Comparison of ENCODE assay signal across 10 cellular contexts in the genomic region with DNA sequence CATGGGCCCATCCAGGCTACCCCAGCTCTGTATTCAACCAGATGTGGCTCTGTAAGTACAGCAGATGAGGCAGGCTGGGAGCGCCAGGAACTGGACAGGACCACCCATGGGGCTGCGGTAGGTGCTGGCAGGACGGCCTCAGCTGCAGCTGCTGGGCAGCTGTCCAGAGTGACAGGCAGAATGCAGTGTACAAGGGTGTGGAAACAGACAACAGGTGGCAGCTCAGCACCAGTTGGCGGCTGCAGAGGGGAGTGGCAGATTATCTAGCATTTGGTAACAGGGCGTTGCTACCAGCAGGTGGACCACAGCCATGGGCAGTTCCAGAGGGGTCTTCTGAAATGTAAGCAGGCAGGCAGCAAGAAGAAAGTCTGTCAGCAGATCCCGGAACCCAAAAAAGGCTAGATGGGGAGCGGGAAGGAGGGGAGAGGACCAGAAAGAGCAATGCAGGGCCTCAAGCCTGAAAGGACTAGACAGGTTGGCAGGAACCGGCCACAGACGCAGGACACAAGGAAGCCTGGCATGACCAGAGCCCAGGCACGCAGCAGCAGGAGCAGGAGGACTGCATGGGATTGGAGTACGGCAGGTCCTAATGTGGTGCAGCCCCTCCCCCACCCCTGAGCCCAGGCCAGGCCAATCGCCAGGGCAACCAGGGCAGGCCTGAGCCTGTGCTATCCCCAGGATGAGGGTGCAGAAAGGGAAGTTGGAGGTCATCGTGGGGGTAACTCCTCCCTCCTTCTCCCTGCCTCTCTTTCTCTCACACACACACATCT. TPM values are rescaled to one million over a fixed set of nuclear protein-coding genes. Genes with fewer than 3 reads are reported as not detected.
DNase-seq lines count a peak whose midpoint lies in the region; ATAC-seq and TF ChIP-seq lines count a peak whose summit lies in the region.
"Had no signal": no experiment of that assay in that cellular context is flagged by ENCODE, and none has a peak within 500 bp of the region (broad histone marks: within the 10 kb centered on the region; RNA-seq: fewer than 3 reads in every experiment).

No MANE protein-coding gene starts in this region.

- H3K9me3 ChIP-seq in colonic mucosa, result no peaks in the 10 kb centered on the region
- H3K9me3 ChIP-seq in ovary, result no peaks in the 10 kb centered on the region

- no peaks in the 10 kb centered on the region for H3K36me3 Mint-ChIP-seq in activated T-helper 17 cell treated with anti-CD3 and anti-CD28 coated beads, Interleukin-2, amount 50 U/mL, for 72 hours (ENCODE audit: low read depth)

- H3K9ac ChIP-seq in colonic mucosa (ENCODE audit: low read depth in 2 of 2, low read length in 2 of 2), result peak overlapping the region in 1 of 2 donors; percentile 60

- no peaks in the 10 kb centered on the region for H3K9me3 Mint-ChIP-seq in activated T-helper 17 cell treated with anti-CD3 and anti-CD28 coated beads, Interleukin-2, amount 50 U/mL, for 72 hours

- no peak overlapping the region for H3K27ac Mint-ChIP-seq in activated T-helper 17 cell treated with anti-CD3 and anti-CD28 coated beads, Interleukin-2, amount 50 U/mL, for 72 hours

- intact Hi-C loops in colonic mucosa (cut with DNase I), result no loop called here
- intact Hi-C loops in ovary (cut with DNase I), result no loop called here

- no peaks in the 10 kb centered on the region for H3K27me3 ChIP-seq in colonic mucosa
- no peaks in the 10 kb centered on the region for H3K27me3 ChIP-seq in ovary

- H3K4me3 ChIP-seq in colonic mucosa (no peak overlapping the region), ovary (no peak overlapping the region)

- WGBS in ovary, 3 donors, result 33 to 51% (median 39%) methylated on average over 13 of the region's 13 CpGs

- ATAC-seq in activated T-helper 17 cell treated with anti-CD3 and anti-CD28 coated beads, Interleukin-2, amount 50 U/mL, for 72 hours (replicated peaks), result no peak

- H3K27me3 Mint-ChIP-seq in activated T-helper 17 cell treated with anti-CD3 and anti-CD28 coated beads, Interleukin-2, amount 50 U/mL, for 72 hours, result peaks cover 4% of the 10 kb centered on the region

- no peak overlapping the region for H3K4me3 Mint-ChIP-seq in activated T-helper 17 cell treated with anti-CD3 and anti-CD28 coated beads, Interleukin-2, amount 50 U/mL, for 72 hours

- DNase-seq in GDM1 (lab: John Stamatoyannopoulos, UW), result peak; percentile 48
- peak; percentile 83 for DNase-seq in NCI-H748 (lab: John Stamatoyannopoulos, UW; ENCODE audit: unreplicated experiment)
- peak; percentile 90 for DNase-seq in colonic mucosa
- DNase-seq in ovary, result peak in 4 of 5 donors; percentile 62 to 82 (median 72)
- no peak for DNase-seq in LoVo (ENCODE audit: low spot score)
- DNase-seq in activated CD4-positive, alpha-beta T cell treated with anti-CD3 and anti-CD28 coated beads, Interleukin-2, amount 50 U/mL, for 48 hours, result no peak
- DNase-seq in NCI-H526 treated with DMSO at 0.1 percent for 48 hours (lab: John Stamatoyannopoulos, UW), result no peak
- DNase-seq: NCI-H1930 had no signal

- no peak for TF ChIP-seq POLR2A in ovary (IDR thresholded peaks at IDR 0.05)

- peaks cover 15% of the 10 kb centered on the region for H3K4me1 ChIP-seq in colonic mucosa
- H3K4me1 ChIP-seq in ovary (ENCODE audit: insufficient read depth), result peaks cover 9% of the 10 kb centered on the region

- TF ChIP-seq EP300 in ovary (IDR thresholded peaks at IDR 0.05), result no peak

- H3K27ac ChIP-seq in colonic mucosa, result peak overlapping the region; percentile 52
- H3K27ac ChIP-seq in ovary, result no peak overlapping the region
- H3K27ac ChIP-seq: VCaP had no signal

- TF ChIP-seq CTCF in colonic mucosa (IDR thresholded peaks at IDR 0.05) (no peak), ovary (IDR thresholded peaks at IDR 0.05) (no peak)

- H3K36me3 ChIP-seq in colonic mucosa (no peaks in the 10 kb centered on the region), ovary (no peaks in the 10 kb centered on the region)

- no peaks in the 10 kb centered on the region for H3K4me1 Mint-ChIP-seq in activated T-helper 17 cell treated with anti-CD3 and anti-CD28 coated beads, Interleukin-2, amount 50 U/mL, for 72 hours

RNA-seq across cellular contexts. Expression of a gene that starts 24.7 kb away (rescaled TPM):
- 100 to 1,000 TPM in 1 of 2 donors, 10 to 100 TPM in 1; 61.3 to 125 TPM for total RNA-seq in colonic mucosa
- total RNA-seq in ovary, result 100 to 1,000 TPM in 6 of 7 donors, 10 to 100 TPM in 1; 90.6 to 576 (median 272) TPM
- polyA plus RNA-seq in ovary, result 100 to 1,000 TPM in 1 of 2 donors, 10 to 100 TPM in 1; 58.5 to 117 TPM
- total RNA-seq in activated T-helper 17 cell treated with anti-CD3 and anti-CD28 coated beads, Interleukin-2, amount 50 U/mL, for 72 hours, result not detected

Comparison
In these comparisons a context has a peak if more than half of its experiments do, and no peak if none do; other contexts are left out.
1. DNase-seq: peak in GDM1 (single experiment), NCI-H748 (single experiment), colonic mucosa (single experiment) and ovary (4 of 5); none in LoVo (single experiment), activated CD4-positive, alpha-beta T cell treated with anti-CD3 and anti-CD28 coated beads, Interleukin-2, amount 50 U/mL, for 48 hours (0 of 2) and NCI-H526 treated with DMSO at 0.1 percent for 48 hours (single experiment).
2. RNA of a gene that starts 24.7 kb away (total RNA-seq): 90.6 to 576 TPM in ovary and 61.3 to 125 TPM in colonic mucosa; not detected in activated T-helper 17 cell treated with anti-CD3 and anti-CD28 coated beads, Interleukin-2, amount 50 U/mL, for 72 hours; every median in the first group is over 10 times any median in the second.